ENCODE assay signal across 1 cellular context in the genomic region with DNA sequence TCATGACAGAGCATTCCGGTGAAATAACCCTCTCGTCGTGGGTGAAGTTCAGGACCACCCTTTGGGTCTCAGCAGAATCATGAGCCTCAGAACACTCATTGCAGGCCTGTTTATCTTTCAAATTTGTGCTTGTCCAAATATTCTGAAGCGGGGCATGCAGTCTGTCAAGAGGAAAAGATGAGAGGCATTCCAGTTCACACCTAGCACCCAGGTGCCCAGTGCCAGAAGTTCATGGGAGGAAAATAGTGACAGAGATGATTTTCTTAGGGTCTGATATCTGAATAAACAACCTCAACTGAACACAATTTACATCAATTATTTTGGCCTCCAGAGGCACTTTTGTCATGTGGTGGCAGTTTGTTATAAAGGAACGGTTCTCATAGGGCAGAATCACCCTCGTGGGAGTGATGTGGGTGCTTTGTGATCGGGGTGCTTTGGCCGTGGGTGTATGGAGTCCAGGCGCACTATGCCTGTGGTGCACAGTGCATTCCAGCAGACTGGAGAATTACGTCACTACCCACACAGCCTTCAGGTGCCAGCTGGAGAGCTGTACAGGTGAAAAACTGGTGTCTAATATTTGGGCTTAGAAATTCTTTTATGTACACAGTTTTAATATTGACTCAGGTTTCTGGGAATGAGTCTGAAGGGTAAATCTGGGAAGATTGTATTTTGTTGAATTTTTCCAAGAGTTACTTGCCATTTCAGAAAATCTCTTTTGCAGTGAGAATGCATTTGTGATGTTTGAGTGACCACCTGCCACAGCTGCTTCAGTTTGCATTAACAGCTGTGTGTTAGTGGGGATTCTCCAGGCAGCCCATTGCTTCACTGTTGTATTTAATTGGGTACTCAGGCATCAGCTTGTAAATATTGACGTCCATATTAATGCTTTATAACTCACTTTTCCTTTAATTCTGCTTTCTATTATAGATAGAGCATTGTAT.
A peak's percentile ranks its signal among the peaks of the same experiment; 100 is the strongest.
TF ChIP-seq lines count a peak whose summit lies in the region.

No MANE protein-coding gene starts in this region.

TF ChIP-seq in HepG2, 621 proteins besides CTCF, POLR2A, EP300 and RAD21 (continued from another document and continues in another):
- TF ChIP-seq, protein P1, sequence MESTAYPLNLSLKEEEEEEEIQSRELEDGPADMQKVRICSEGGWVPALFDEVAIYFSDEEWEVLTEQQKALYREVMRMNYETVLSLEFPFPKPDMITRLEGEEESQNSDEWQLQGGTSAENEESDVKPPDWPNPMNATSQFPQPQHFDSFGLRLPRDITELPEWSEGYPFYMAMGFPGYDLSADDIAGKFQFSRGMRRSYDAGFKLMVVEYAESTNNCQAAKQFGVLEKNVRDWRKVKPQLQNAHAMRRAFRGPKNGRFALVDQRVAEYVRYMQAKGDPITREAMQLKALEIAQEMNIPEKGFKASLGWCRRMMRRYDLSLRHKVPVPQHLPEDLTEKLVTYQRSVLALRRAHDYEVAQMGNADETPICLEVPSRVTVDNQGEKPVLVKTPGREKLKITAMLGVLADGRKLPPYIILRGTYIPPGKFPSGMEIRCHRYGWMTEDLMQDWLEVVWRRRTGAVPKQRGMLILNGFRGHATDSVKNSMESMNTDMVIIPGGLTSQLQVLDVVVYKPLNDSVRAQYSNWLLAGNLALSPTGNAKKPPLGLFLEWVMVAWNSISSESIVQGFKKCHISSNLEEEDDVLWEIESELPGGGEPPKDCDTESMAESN (CRISPR knock-in tag; conservative IDR thresholded peaks at IDR 0.05), result no peak
- TF ChIP-seq ZNF44 (CRISPR knock-in tag; IDR thresholded peaks at IDR 0.05), result no peak
- peak; percentile 61; the same call in 1 of the 2 replicates for TF ChIP-seq CEBPG (CRISPR knock-in tag; IDR thresholded peaks at IDR 0.05)
- TF ChIP-seq HOXA3 (CRISPR knock-in tag; IDR thresholded peaks at IDR 0.05), result 0 out of 2 replicates have a peak, but pooled peaks have one; percentile 32
- TF ChIP-seq ZNF441 (CRISPR knock-in tag; IDR thresholded peaks at IDR 0.05; ENCODE audit: borderline replicate concordance), result no peak
- TF ChIP-seq, protein P2, sequence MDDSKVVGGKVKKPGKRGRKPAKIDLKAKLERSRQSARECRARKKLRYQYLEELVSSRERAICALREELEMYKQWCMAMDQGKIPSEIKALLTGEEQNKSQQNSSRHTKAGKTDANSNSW (CRISPR knock-in tag; IDR thresholded peaks at IDR 0.05; ENCODE audit: borderline replicate concordance), result no peak
- TF ChIP-seq, protein P3, sequence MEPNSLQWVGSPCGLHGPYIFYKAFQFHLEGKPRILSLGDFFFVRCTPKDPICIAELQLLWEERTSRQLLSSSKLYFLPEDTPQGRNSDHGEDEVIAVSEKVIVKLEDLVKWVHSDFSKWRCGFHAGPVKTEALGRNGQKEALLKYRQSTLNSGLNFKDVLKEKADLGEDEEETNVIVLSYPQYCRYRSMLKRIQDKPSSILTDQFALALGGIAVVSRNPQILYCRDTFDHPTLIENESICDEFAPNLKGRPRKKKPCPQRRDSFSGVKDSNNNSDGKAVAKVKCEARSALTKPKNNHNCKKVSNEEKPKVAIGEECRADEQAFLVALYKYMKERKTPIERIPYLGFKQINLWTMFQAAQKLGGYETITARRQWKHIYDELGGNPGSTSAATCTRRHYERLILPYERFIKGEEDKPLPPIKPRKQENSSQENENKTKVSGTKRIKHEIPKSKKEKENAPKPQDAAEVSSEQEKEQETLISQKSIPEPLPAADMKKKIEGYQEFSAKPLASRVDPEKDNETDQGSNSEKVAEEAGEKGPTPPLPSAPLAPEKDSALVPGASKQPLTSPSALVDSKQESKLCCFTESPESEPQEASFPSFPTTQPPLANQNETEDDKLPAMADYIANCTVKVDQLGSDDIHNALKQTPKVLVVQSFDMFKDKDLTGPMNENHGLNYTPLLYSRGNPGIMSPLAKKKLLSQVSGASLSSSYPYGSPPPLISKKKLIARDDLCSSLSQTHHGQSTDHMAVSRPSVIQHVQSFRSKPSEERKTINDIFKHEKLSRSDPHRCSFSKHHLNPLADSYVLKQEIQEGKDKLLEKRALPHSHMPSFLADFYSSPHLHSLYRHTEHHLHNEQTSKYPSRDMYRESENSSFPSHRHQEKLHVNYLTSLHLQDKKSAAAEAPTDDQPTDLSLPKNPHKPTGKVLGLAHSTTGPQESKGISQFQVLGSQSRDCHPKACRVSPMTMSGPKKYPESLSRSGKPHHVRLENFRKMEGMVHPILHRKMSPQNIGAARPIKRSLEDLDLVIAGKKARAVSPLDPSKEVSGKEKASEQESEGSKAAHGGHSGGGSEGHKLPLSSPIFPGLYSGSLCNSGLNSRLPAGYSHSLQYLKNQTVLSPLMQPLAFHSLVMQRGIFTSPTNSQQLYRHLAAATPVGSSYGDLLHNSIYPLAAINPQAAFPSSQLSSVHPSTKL (CRISPR knock-in tag; IDR thresholded peaks at IDR 0.05), result peak; percentile 24; the same call in 1 of the 2 replicates
- TF ChIP-seq, protein P4, sequence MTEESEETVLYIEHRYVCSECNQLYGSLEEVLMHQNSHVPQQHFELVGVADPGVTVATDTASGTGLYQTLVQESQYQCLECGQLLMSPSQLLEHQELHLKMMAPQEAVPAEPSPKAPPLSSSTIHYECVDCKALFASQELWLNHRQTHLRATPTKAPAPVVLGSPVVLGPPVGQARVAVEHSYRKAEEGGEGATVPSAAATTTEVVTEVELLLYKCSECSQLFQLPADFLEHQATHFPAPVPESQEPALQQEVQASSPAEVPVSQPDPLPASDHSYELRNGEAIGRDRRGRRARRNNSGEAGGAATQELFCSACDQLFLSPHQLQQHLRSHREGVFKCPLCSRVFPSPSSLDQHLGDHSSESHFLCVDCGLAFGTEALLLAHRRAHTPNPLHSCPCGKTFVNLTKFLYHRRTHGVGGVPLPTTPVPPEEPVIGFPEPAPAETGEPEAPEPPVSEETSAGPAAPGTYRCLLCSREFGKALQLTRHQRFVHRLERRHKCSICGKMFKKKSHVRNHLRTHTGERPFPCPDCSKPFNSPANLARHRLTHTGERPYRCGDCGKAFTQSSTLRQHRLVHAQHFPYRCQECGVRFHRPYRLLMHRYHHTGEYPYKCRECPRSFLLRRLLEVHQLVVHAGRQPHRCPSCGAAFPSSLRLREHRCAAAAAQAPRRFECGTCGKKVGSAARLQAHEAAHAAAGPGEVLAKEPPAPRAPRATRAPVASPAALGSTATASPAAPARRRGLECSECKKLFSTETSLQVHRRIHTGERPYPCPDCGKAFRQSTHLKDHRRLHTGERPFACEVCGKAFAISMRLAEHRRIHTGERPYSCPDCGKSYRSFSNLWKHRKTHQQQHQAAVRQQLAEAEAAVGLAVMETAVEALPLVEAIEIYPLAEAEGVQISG (CRISPR knock-in tag; IDR thresholded peaks at IDR 0.05), result no peak
- no peak for TF ChIP-seq ZNF598 (CRISPR knock-in tag; IDR thresholded peaks at IDR 0.05; ENCODE audit: borderline replicate concordance)
- no peak for TF ChIP-seq ZNF33A (CRISPR knock-in tag; IDR thresholded peaks at IDR 0.05; ENCODE audit: borderline replicate concordance)
- TF ChIP-seq ZNF777 (CRISPR knock-in tag; IDR thresholded peaks at IDR 0.05), result no peak
- TF ChIP-seq DNMT1 (CRISPR knock-in tag; IDR thresholded peaks at IDR 0.05), result no peak
- TF ChIP-seq RARG (CRISPR knock-in tag; IDR thresholded peaks at IDR 0.05; ENCODE audit: low read depth), result no peak
- no peak for TF ChIP-seq STAT5B (CRISPR knock-in tag; IDR thresholded peaks at IDR 0.05)
- TF ChIP-seq ZNF670 (CRISPR knock-in tag; IDR thresholded peaks at IDR 0.05; ENCODE audit: borderline replicate concordance), result 0 out of 2 replicates have a peak, but pooled peaks have one; percentile 34
- TF ChIP-seq ZNF207 (IDR thresholded peaks at IDR 0.05; ENCODE audit: borderline replicate concordance), result no peak
- TF ChIP-seq TEAD3 (CRISPR knock-in tag; optimal IDR thresholded peaks at IDR 0.05; ENCODE audit: borderline replicate concordance), result peak; percentile 75
- no peak for TF ChIP-seq TAF1 (CRISPR knock-in tag; IDR thresholded peaks at IDR 0.05)
- no peak for TF ChIP-seq ZNF713 (CRISPR knock-in tag; IDR thresholded peaks at IDR 0.05)
- no peak for TF ChIP-seq HDAC1 (CRISPR knock-in tag; IDR thresholded peaks at IDR 0.05)
- no peak for TF ChIP-seq PAX8 (CRISPR knock-in tag; IDR thresholded peaks at IDR 0.05; ENCODE audit: borderline replicate concordance)
- TF ChIP-seq, protein P5, sequence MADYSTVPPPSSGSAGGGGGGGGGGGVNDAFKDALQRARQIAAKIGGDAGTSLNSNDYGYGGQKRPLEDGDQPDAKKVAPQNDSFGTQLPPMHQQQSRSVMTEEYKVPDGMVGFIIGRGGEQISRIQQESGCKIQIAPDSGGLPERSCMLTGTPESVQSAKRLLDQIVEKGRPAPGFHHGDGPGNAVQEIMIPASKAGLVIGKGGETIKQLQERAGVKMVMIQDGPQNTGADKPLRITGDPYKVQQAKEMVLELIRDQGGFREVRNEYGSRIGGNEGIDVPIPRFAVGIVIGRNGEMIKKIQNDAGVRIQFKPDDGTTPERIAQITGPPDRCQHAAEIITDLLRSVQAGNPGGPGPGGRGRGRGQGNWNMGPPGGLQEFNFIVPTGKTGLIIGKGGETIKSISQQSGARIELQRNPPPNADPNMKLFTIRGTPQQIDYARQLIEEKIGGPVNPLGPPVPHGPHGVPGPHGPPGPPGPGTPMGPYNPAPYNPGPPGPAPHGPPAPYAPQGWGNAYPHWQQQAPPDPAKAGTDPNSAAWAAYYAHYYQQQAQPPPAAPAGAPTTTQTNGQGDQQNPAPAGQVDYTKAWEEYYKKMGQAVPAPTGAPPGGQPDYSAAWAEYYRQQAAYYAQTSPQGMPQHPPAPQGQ (CRISPR knock-in tag; IDR thresholded peaks at IDR 0.05; ENCODE audit: borderline replicate concordance), result no peak
- TF ChIP-seq, protein P6, sequence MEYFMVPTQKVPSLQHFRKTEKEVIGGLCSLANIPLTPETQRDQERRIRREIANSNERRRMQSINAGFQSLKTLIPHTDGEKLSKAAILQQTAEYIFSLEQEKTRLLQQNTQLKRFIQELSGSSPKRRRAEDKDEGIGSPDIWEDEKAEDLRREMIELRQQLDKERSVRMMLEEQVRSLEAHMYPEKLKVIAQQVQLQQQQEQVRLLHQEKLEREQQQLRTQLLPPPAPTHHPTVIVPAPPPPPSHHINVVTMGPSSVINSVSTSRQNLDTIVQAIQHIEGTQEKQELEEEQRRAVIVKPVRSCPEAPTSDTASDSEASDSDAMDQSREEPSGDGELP (IDR thresholded peaks at IDR 0.05; ENCODE audit: borderline replicate concordance, low read depth), result peak; percentile 64; the same call in 1 of the 2 replicates
- TF ChIP-seq, protein P7, sequence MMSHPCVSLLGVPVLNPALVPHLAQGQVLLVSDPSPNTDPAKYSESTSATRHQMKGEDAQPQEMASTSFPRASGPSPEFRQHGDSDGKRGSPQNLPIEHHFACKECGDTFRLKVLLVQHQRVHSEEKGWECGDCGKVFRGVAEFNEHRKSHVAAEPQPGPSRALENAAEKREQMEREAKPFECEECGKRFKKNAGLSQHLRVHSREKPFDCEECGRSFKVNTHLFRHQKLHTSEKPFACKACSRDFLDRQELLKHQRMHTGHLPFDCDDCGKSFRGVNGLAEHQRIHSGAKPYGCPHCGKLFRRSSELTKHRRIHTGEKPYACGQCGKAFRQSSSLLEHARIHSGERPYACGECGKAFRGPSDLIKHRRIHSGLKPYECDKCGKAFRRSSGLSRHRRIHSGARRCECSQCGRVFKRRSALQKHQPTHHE (CRISPR knock-in tag; IDR thresholded peaks at IDR 0.05; ENCODE audit: borderline replicate concordance), result no peak
- no peak for TF ChIP-seq NFE2 (CRISPR knock-in tag; IDR thresholded peaks at IDR 0.05)
- no peak for TF ChIP-seq KDM5B (CRISPR knock-in tag; IDR thresholded peaks at IDR 0.05; ENCODE audit: borderline replicate concordance)
- TF ChIP-seq, protein P8, sequence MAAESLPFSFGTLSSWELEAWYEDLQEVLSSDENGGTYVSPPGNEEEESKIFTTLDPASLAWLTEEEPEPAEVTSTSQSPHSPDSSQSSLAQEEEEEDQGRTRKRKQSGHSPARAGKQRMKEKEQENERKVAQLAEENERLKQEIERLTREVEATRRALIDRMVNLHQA (CRISPR knock-in tag; IDR thresholded peaks at IDR 0.05), result no peak
- TF ChIP-seq GATAD2A (CRISPR knock-in tag; IDR thresholded peaks at IDR 0.05), result peak; percentile 44
- no peak for TF ChIP-seq DPF2 (CRISPR knock-in tag; IDR thresholded peaks at IDR 0.05; ENCODE audit: borderline replicate concordance, low read depth)
- TF ChIP-seq, protein P9, sequence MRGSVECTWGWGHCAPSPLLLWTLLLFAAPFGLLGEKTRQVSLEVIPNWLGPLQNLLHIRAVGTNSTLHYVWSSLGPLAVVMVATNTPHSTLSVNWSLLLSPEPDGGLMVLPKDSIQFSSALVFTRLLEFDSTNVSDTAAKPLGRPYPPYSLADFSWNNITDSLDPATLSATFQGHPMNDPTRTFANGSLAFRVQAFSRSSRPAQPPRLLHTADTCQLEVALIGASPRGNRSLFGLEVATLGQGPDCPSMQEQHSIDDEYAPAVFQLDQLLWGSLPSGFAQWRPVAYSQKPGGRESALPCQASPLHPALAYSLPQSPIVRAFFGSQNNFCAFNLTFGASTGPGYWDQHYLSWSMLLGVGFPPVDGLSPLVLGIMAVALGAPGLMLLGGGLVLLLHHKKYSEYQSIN (CRISPR knock-in tag; IDR thresholded peaks at IDR 0.05; ENCODE audit: borderline replicate concordance), result no peak
- TF ChIP-seq, protein P10, sequence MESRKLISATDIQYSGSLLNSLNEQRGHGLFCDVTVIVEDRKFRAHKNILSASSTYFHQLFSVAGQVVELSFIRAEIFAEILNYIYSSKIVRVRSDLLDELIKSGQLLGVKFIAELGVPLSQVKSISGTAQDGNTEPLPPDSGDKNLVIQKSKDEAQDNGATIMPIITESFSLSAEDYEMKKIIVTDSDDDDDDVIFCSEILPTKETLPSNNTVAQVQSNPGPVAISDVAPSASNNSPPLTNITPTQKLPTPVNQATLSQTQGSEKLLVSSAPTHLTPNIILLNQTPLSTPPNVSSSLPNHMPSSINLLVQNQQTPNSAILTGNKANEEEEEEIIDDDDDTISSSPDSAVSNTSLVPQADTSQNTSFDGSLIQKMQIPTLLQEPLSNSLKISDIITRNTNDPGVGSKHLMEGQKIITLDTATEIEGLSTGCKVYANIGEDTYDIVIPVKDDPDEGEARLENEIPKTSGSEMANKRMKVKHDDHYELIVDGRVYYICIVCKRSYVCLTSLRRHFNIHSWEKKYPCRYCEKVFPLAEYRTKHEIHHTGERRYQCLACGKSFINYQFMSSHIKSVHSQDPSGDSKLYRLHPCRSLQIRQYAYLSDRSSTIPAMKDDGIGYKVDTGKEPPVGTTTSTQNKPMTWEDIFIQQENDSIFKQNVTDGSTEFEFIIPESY (CRISPR knock-in tag; IDR thresholded peaks at IDR 0.05), result peak; percentile 56
- TF ChIP-seq ZNF775 (CRISPR knock-in tag; IDR thresholded peaks at IDR 0.05; ENCODE audit: borderline replicate concordance), result no peak
- TF ChIP-seq ZNF24 (IDR thresholded peaks at IDR 0.05), result no peak
- peak; percentile 31; the same call in 1 of the 2 replicates for TF ChIP-seq BCL6 (CRISPR knock-in tag; IDR thresholded peaks at IDR 0.05)
- TF ChIP-seq, protein P11, sequence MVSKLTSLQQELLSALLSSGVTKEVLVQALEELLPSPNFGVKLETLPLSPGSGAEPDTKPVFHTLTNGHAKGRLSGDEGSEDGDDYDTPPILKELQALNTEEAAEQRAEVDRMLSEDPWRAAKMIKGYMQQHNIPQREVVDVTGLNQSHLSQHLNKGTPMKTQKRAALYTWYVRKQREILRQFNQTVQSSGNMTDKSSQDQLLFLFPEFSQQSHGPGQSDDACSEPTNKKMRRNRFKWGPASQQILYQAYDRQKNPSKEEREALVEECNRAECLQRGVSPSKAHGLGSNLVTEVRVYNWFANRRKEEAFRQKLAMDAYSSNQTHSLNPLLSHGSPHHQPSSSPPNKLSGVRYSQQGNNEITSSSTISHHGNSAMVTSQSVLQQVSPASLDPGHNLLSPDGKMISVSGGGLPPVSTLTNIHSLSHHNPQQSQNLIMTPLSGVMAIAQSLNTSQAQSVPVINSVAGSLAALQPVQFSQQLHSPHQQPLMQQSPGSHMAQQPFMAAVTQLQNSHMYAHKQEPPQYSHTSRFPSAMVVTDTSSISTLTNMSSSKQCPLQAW (CRISPR knock-in tag; IDR thresholded peaks at IDR 0.05), result no peak
